18 cellular contexts compared by ENCODE assay signal in genomic region chr19:12660980-12661379, GRCh38. TPM values are rescaled to one million over a fixed set of nuclear protein-coding genes. Genes with fewer than 3 reads are reported as not detected.
DNase-seq lines count a peak whose midpoint lies in the region; ATAC-seq and TF ChIP-seq lines count a peak whose summit lies in the region.
"Had no signal": no experiment of that assay in that cellular context is flagged by ENCODE, and none has a peak within 500 bp of the region (broad histone marks: within the 10 kb centered on the region; RNA-seq: fewer than 3 reads in every experiment).

No MANE protein-coding gene starts in this region.

- intact Hi-C loops in dorsolateral prefrontal cortex (cut with DNase I): no loop called here
- intact Hi-C loops in posterior vena cava (cut with DNase I): no loop called here

- no peak for TF ChIP-seq CTCF in dorsolateral prefrontal cortex (IDR thresholded peaks at IDR 0.05 in 54 of 56, conservative IDR thresholded peaks at IDR 0.05 in 2 of 56; ENCODE audit: low read depth in 1 of 56, partially characterized antibody in 56 of 56)

- H3K27ac ChIP-seq in angular gyrus (ENCODE audit: low read depth, low read length) (peak overlapping the region; percentile 70), dorsolateral prefrontal cortex (peak overlapping the region in 55 of 59 donors; percentile 6 to 90 (median 73)), substantia nigra (ENCODE audit: low read depth, low read length, poor library complexity, severe bottlenecking) (peak overlapping the region; percentile 72)
- H3K27ac ChIP-seq: BLaER1, GM23248 had no signal

- no peak overlapping the region for H3K4me3 ChIP-seq in dorsolateral prefrontal cortex
- H3K4me3 ChIP-seq: BLaER1, GM23248 had no signal

- H3K27me3 ChIP-seq in dorsolateral prefrontal cortex: no peaks in the 10 kb centered on the region
- H3K27me3 ChIP-seq: BLaER1 had no signal

- DNase-seq in dorsolateral prefrontal cortex (peak in 2 of 10 donors; percentile 43 to 50), medulla oblongata (ENCODE audit: extremely low spot score) (peak; percentile 45), substantia nigra (lab: John Stamatoyannopoulos, UW) (peak in 25 of 49 donors; percentile 7 to 55 (median 31)), kidney glomerular epithelial cell (lab: John Stamatoyannopoulos, UW) (no peak), posterior vena cava (ENCODE audit: low spot score) (no peak)
- DNase-seq in activated CD8-positive, alpha-beta memory T cell treated with anti-CD3 and anti-CD28 coated beads, Interleukin-2, amount 50 U/mL, for 4 hours: no peak
- DNase-seq: Caco-2; CD8-positive, alpha-beta memory T cell; DND-41; GDM1; GM23248; IMR-90 had no signal

- ATAC-seq in GM21447 (IDR thresholded peaks at IDR 0.05; ENCODE audit: unreplicated experiment): no peak
- ATAC-seq: HCT116 had no signal

RNA-seq across cellular contexts. Expression of gene MAN2B1, which starts 5.6 kb away (rescaled TPM):
- 10 to 100 TPM; 16.5 to 62.2 (median 32.8) TPM for total RNA-seq in dorsolateral prefrontal cortex
- total RNA-seq in posterior vena cava: 10 to 100 TPM; 57.2 to 95.8 TPM

RNA-seq across cellular contexts. Expression of gene WDR83, which starts 5.6 kb away (rescaled TPM):
- total RNA-seq in dorsolateral prefrontal cortex: 10 to 100 TPM; 11.8 to 30.1 (median 19.5) TPM
- 1 to 10 TPM; 6.7 to 6.9 TPM for total RNA-seq in posterior vena cava

RNA-seq across cellular contexts. Expression of gene DHPS, which starts 20.7 kb away (rescaled TPM):
- total RNA-seq in dorsolateral prefrontal cortex: 100 to 1,000 TPM in 78 of 120 experiments, 10 to 100 TPM in 42; 79.8 to 142 (median 103) TPM
- 10 to 100 TPM; 47.2 to 52.6 TPM for total RNA-seq in posterior vena cava

RNA-seq across cellular contexts. Expression of gene GNG14, which starts 26.8 kb away (rescaled TPM):
- total RNA-seq in dorsolateral prefrontal cortex (not detected), posterior vena cava (not detected)
- total RNA-seq: A673; Caco-2; CD8-positive, alpha-beta memory T cell; GM23248; HT-29; IMR-90 had no signal

RNA-seq across cellular contexts. Expression of gene FBXW9, which starts 35.5 kb away (rescaled TPM):
- total RNA-seq in dorsolateral prefrontal cortex (10 to 100 TPM in 16 of 120 experiments, 1 to 10 TPM in 104; 4.4 to 13.3 (median 8.2) TPM), posterior vena cava (1 to 10 TPM; 3.1 to 3.6 TPM)

Comparison
In these comparisons a context has a peak if more than half of its experiments do, and no peak if none do; other contexts are left out.
1. DNase-seq: peak in medulla oblongata (single experiment) and substantia nigra (25 of 49); none in activated CD8-positive, alpha-beta memory T cell treated with anti-CD3 and anti-CD28 coated beads, Interleukin-2, amount 50 U/mL, for 4 hours (single experiment), kidney glomerular epithelial cell (single experiment) and posterior vena cava (single experiment).
2. Peak in every context shown above with its lines, with median percentiles within 50 percentile points of each other: H3K27ac ChIP-seq.